Comparison of ENCODE assay signal across 8 cellular contexts in genomic region chr1:184752656-184753055, GRCh38. TPM values are rescaled to one million over a fixed set of nuclear protein-coding genes. Genes with fewer than 3 reads are reported as not detected.
DNase-seq lines count a peak whose midpoint lies in the region; ATAC-seq and TF ChIP-seq lines count a peak whose summit lies in the region.

No MANE protein-coding gene starts in this region.

- H3K4me3 Mint-ChIP-seq in T-cell (peak overlapping the region; percentile 83 to 90 (median 88)), glutamatergic neuron (ENCODE audit: unreplicated experiment) (peak overlapping the region; percentile 97)

- H3K36me3 ChIP-seq in BLaER1 (no peaks in the 10 kb centered on the region), mucosa of descending colon (ENCODE audit: low read depth) (no peaks in the 10 kb centered on the region), sigmoid colon (no peaks in the 10 kb centered on the region)

- H3K27me3 ChIP-seq in BLaER1 (no peaks in the 10 kb centered on the region), HL-60 (ENCODE audit: insufficient read depth, poor library complexity, severe bottlenecking) (no peaks in the 10 kb centered on the region), sigmoid colon (no peaks in the 10 kb centered on the region)

- no peaks in the 10 kb centered on the region for H4K20me1 ChIP-seq in BLaER1

- H3K9me3 Mint-ChIP-seq in T-cell, result no peaks in the 10 kb centered on the region
- no peaks in the 10 kb centered on the region for H3K9me3 Mint-ChIP-seq in glutamatergic neuron (ENCODE audit: unreplicated experiment)

- peaks cover 43 to 68% (median 64%) of the 10 kb centered on the region in 3 donors for H3K4me1 Mint-ChIP-seq in T-cell
- H3K4me1 Mint-ChIP-seq in glutamatergic neuron (ENCODE audit: low read depth, unreplicated experiment), result peaks cover 6% of the 10 kb centered on the region

- no peak for TF ChIP-seq EP300 in sigmoid colon (IDR thresholded peaks at IDR 0.05)

- ATAC-seq in T-cell (replicated peaks in 1 of 4), result no peak
- ATAC-seq in mucosa of descending colon, result no peak

- H3K27ac Mint-ChIP-seq in T-cell (peak overlapping the region; percentile 75 to 88), glutamatergic neuron (ENCODE audit: unreplicated experiment) (no peak overlapping the region)

- DNase-seq in HL-60 (ENCODE audit: low read depth in 1 of 2, low spot score in 1 of 2) (peak in 1 of 2 experiments; percentile 69), T-cell (no peak), glutamatergic neuron (no peak), mucosa of descending colon (no peak), sigmoid colon (no peak), iPS-NIHi7 (ENCODE audit: extremely low spot score) (no peak)
- DNase-seq in NK-92 treated with Interleukin-12 subunit alpha and Interleukin-12 subunit beta, amount 100 ng/mL, for 24 hours (lab: John Stamatoyannopoulos, UW), result no peak

- H3K4me3 ChIP-seq in BLaER1 (peak overlapping the region; percentile 90; the same call in 1 of the 2 replicates), HL-60 (replicated peaks; ENCODE audit: insufficient read depth, low read length) (peak overlapping the region; percentile 76), mucosa of descending colon (no peak overlapping the region), sigmoid colon (no peak overlapping the region)

- TF ChIP-seq CTCF in HL-60 (IDR thresholded peaks at IDR 0.05; ENCODE audit: insufficient read depth, low read length) (no peak), glutamatergic neuron (IDR thresholded peaks at IDR 0.05; ENCODE audit: partially characterized antibody, unreplicated experiment) (no peak), mucosa of descending colon (IDR thresholded peaks at IDR 0.05) (no peak), sigmoid colon (IDR thresholded peaks at IDR 0.05) (no peak)

- no peak overlapping the region for H3K27ac ChIP-seq in BLaER1
- H3K27ac ChIP-seq in HL-60 (replicated peaks), result peak overlapping the region; percentile 95
- H3K27ac ChIP-seq in sigmoid colon, result no peak overlapping the region

- CTCF ChIA-PET in T-cell (lab: Charles Lee), result interaction anchor here (0.5 to 1.4 kb wide), 4 partner anchors 9 to 940 kb away, joined by 3 to 6 read pairs (median 4); no protein-coding TSS in a partner anchor

- H3K4me2 ChIP-seq in BLaER1, result peak overlapping the region; percentile 81

- no peaks in the 10 kb centered on the region for H3K36me3 Mint-ChIP-seq in T-cell
- no peaks in the 10 kb centered on the region for H3K36me3 Mint-ChIP-seq in glutamatergic neuron (ENCODE audit: unreplicated experiment)

- H3K9ac ChIP-seq in BLaER1, result no peak overlapping the region

- TF ChIP-seq POLR2A in sigmoid colon (IDR thresholded peaks at IDR 0.05), result no peak

- POLR2A ChIA-PET in T-cell (lab: Charles Lee), result interaction anchor here in 1 of 2 donors (0.6 to 4.5 kb wide), 8 partner anchors 10 to 927 kb away, joined by 3 to 27 read pairs (median 3); partner anchors contain the start of gene IVNS1ABP

- H3K9me3 ChIP-seq in BLaER1 (no peaks in the 10 kb centered on the region), mucosa of descending colon (no peaks in the 10 kb centered on the region), sigmoid colon (no peaks in the 10 kb centered on the region)

- no peaks in the 10 kb centered on the region for H3K27me3 Mint-ChIP-seq in T-cell
- peaks cover 4% of the 10 kb centered on the region for H3K27me3 Mint-ChIP-seq in glutamatergic neuron (ENCODE audit: unreplicated experiment)

- intact Hi-C loops in mucosa of descending colon (cut with DNase I, micrococcal nuclease) (no loop called here), sigmoid colon (cut with DNase I) (loop anchor here (10.0 kb wide), 1 partner anchor 1622 kb away; the partner anchor contains the start of genes ODR4 and TPR)

- WGBS in sigmoid colon, 2 donors, result 88 to 93% methylated on average over 2 of the region's 2 CpGs

- peaks cover 18% of the 10 kb centered on the region for H3K4me1 ChIP-seq in BLaER1
- peaks cover 10% of the 10 kb centered on the region for H3K4me1 ChIP-seq in mucosa of descending colon (ENCODE audit: low read depth)
- H3K4me1 ChIP-seq in sigmoid colon, result peaks cover 0 to 24% (median 16%) of the 10 kb centered on the region in 4 donors

RNA-seq across cellular contexts. Expression of gene EDEM3, which starts 2.0 kb away (rescaled TPM):
- 10 to 100 TPM; 21.0 to 44.1 (median 39.1) TPM for total RNA-seq in T-cell
- total RNA-seq in glutamatergic neuron (ENCODE audit: unreplicated experiment), result 23.6 TPM
- total RNA-seq in mucosa of descending colon, result 10 to 100 TPM; 32.1 to 66.3 (median 66.0) TPM
- total RNA-seq in sigmoid colon, result 10 to 100 TPM; 21.4 to 29.3 (median 25.6) TPM
- polyA plus RNA-seq in sigmoid colon, result 10 to 100 TPM in 1 of 3 donors, 1 to 10 TPM in 2; 8.4 to 16.4 (median 9.5) TPM

Comparison
In these comparisons a context has a peak if more than half of its experiments do, and no peak if none do; other contexts are left out.
1. H3K4me3 ChIP-seq: peak in BLaER1 (single experiment) and HL-60 (single experiment); none in mucosa of descending colon (single experiment) and sigmoid colon (0 of 4).